ENCODE assay signal across 1 cellular context in genomic region chr1:94463765-94464330, GRCh38.
TF ChIP-seq lines count a peak whose summit lies in the region.

No MANE protein-coding gene starts in this region.

TF ChIP-seq in HepG2, 621 proteins besides CTCF, POLR2A, EP300 and RAD21 (continued from another document and continues in another):
- TF ChIP-seq ZNF407 (CRISPR knock-in tag; IDR thresholded peaks at IDR 0.05; ENCODE audit: not compliant biosample characterization), result no peak
- no peak for TF ChIP-seq ZNF44 (CRISPR knock-in tag; IDR thresholded peaks at IDR 0.05)
- TF ChIP-seq ETV6 (CRISPR knock-in tag; conservative IDR thresholded peaks at IDR 0.05), result no peak
- no peak for TF ChIP-seq ZBTB46 (CRISPR knock-in tag; IDR thresholded peaks at IDR 0.05; ENCODE audit: borderline replicate concordance)
- TF ChIP-seq ZNF614 (CRISPR knock-in tag; IDR thresholded peaks at IDR 0.05; ENCODE audit: borderline replicate concordance), result no peak
- TF ChIP-seq NR2C2 (CRISPR knock-in tag; IDR thresholded peaks at IDR 0.05; ENCODE audit: borderline replicate concordance), result no peak
- TF ChIP-seq HOMEZ (CRISPR knock-in tag; IDR thresholded peaks at IDR 0.05; ENCODE audit: low read depth), result no peak
- TF ChIP-seq ZNF546 (CRISPR knock-in tag; conservative IDR thresholded peaks at IDR 0.05), result no peak
- TF ChIP-seq TBX3 (IDR thresholded peaks at IDR 0.05; ENCODE audit: borderline replicate concordance), result no peak
- no peak for TF ChIP-seq FOXJ3 (CRISPR knock-in tag; IDR thresholded peaks at IDR 0.05; ENCODE audit: borderline replicate concordance)
- TF ChIP-seq STAG1 (CRISPR knock-in tag; IDR thresholded peaks at IDR 0.05), result peak; percentile 90
- TF ChIP-seq ZNF850 (CRISPR knock-in tag; conservative IDR thresholded peaks at IDR 0.05), result no peak
- no peak for TF ChIP-seq ZNF570 (CRISPR knock-in tag; IDR thresholded peaks at IDR 0.05; ENCODE audit: borderline replicate concordance)
- no peak for TF ChIP-seq CBX2 (IDR thresholded peaks at IDR 0.05; ENCODE audit: low read depth, low read length)
- no peak for TF ChIP-seq CBX2 (CRISPR knock-in tag; IDR thresholded peaks at IDR 0.05; ENCODE audit: low read depth)
- TF ChIP-seq PRPF4 (IDR thresholded peaks at IDR 0.05; ENCODE audit: low read depth, low read length, poor library complexity, severe bottlenecking), result no peak
- no peak for TF ChIP-seq ARNT (IDR thresholded peaks at IDR 0.05)
- TF ChIP-seq, protein P1, sequence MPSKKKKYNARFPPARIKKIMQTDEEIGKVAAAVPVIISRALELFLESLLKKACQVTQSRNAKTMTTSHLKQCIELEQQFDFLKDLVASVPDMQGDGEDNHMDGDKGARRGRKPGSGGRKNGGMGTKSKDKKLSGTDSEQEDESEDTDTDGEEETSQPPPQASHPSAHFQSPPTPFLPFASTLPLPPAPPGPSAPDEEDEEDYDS (CRISPR knock-in tag; IDR thresholded peaks at IDR 0.05), result no peak
- no peak for TF ChIP-seq ZFAT (CRISPR knock-in tag; conservative IDR thresholded peaks at IDR 0.05)
- TF ChIP-seq RARG (CRISPR knock-in tag; IDR thresholded peaks at IDR 0.05; ENCODE audit: low read depth), result no peak
- TF ChIP-seq, protein P2, sequence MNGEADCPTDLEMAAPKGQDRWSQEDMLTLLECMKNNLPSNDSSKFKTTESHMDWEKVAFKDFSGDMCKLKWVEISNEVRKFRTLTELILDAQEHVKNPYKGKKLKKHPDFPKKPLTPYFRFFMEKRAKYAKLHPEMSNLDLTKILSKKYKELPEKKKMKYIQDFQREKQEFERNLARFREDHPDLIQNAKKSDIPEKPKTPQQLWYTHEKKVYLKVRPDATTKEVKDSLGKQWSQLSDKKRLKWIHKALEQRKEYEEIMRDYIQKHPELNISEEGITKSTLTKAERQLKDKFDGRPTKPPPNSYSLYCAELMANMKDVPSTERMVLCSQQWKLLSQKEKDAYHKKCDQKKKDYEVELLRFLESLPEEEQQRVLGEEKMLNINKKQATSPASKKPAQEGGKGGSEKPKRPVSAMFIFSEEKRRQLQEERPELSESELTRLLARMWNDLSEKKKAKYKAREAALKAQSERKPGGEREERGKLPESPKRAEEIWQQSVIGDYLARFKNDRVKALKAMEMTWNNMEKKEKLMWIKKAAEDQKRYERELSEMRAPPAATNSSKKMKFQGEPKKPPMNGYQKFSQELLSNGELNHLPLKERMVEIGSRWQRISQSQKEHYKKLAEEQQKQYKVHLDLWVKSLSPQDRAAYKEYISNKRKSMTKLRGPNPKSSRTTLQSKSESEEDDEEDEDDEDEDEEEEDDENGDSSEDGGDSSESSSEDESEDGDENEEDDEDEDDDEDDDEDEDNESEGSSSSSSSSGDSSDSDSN (CRISPR knock-in tag; IDR thresholded peaks at IDR 0.05), result no peak
- TF ChIP-seq GATAD1 (CRISPR knock-in tag; IDR thresholded peaks at IDR 0.05), result no peak
- peak; percentile 36; the same call in 1 of the 2 replicates for TF ChIP-seq ZMYM4 (CRISPR knock-in tag; IDR thresholded peaks at IDR 0.05)
- TF ChIP-seq, protein P3, sequence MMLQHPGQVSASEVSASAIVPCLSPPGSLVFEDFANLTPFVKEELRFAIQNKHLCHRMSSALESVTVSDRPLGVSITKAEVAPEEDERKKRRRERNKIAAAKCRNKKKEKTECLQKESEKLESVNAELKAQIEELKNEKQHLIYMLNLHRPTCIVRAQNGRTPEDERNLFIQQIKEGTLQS (CRISPR knock-in tag; IDR thresholded peaks at IDR 0.05), result no peak
- TF ChIP-seq RBM22 (optimal IDR thresholded peaks at IDR 0.05; ENCODE audit: low read length), result peak; percentile 84
- TF ChIP-seq, protein P4, sequence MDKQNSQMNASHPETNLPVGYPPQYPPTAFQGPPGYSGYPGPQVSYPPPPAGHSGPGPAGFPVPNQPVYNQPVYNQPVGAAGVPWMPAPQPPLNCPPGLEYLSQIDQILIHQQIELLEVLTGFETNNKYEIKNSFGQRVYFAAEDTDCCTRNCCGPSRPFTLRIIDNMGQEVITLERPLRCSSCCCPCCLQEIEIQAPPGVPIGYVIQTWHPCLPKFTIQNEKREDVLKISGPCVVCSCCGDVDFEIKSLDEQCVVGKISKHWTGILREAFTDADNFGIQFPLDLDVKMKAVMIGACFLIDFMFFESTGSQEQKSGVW (CRISPR knock-in tag; IDR thresholded peaks at IDR 0.05; ENCODE audit: borderline replicate concordance), result no peak
- no peak for TF ChIP-seq KLF11 (CRISPR knock-in tag; IDR thresholded peaks at IDR 0.05)
- no peak for TF ChIP-seq XBP1 (CRISPR knock-in tag; IDR thresholded peaks at IDR 0.05)
- no peak for TF ChIP-seq CENPT (CRISPR knock-in tag; IDR thresholded peaks at IDR 0.05; ENCODE audit: low read depth)
- peak; percentile 87; the same call in 1 of the 2 replicates for TF ChIP-seq ZNF484 (CRISPR knock-in tag; IDR thresholded peaks at IDR 0.05; ENCODE audit: borderline replicate concordance, low read depth)
- no peak for TF ChIP-seq MAFK (conservative IDR thresholded peaks at IDR 0.05 in 1 of 2, IDR thresholded peaks at IDR 0.05 in 1 of 2; ENCODE audit: low read length in 2 of 2)
- no peak for TF ChIP-seq NRL (CRISPR knock-in tag; IDR thresholded peaks at IDR 0.05; ENCODE audit: borderline replicate concordance)
- no peak for TF ChIP-seq TOE1 (CRISPR knock-in tag; IDR thresholded peaks at IDR 0.05)
- TF ChIP-seq CSRNP1 (CRISPR knock-in tag; IDR thresholded peaks at IDR 0.05), result no peak
- TF ChIP-seq, protein P5, sequence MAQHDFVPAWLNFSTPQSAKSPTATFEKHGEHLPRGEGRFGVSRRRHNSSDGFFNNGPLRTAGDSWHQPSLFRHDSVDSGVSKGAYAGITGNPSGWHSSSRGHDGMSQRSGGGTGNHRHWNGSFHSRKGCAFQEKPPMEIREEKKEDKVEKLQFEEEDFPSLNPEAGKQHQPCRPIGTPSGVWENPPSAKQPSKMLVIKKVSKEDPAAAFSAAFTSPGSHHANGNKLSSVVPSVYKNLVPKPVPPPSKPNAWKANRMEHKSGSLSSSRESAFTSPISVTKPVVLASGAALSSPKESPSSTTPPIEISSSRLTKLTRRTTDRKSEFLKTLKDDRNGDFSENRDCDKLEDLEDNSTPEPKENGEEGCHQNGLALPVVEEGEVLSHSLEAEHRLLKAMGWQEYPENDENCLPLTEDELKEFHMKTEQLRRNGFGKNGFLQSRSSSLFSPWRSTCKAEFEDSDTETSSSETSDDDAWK (CRISPR knock-in tag; IDR thresholded peaks at IDR 0.05), result no peak
- no peak for TF ChIP-seq NONO (IDR thresholded peaks at IDR 0.05)
- no peak for TF ChIP-seq NONO (CRISPR knock-in tag; conservative IDR thresholded peaks at IDR 0.05)
- TF ChIP-seq ZMYM3 (CRISPR knock-in tag; IDR thresholded peaks at IDR 0.05), result no peak
- no peak for TF ChIP-seq FOXM1 (CRISPR knock-in tag; IDR thresholded peaks at IDR 0.05)
- no peak for TF ChIP-seq ZNF282 (IDR thresholded peaks at IDR 0.05; ENCODE audit: partially characterized antibody)
- TF ChIP-seq THRA (CRISPR knock-in tag; IDR thresholded peaks at IDR 0.05; ENCODE audit: borderline replicate concordance), result 0 out of 2 replicates have a peak, but pooled peaks have one; percentile 29
- no peak for TF ChIP-seq NR2F2 (IDR thresholded peaks at IDR 0.05; ENCODE audit: borderline replicate concordance, low read depth)
- no peak for TF ChIP-seq NFE2 (CRISPR knock-in tag; IDR thresholded peaks at IDR 0.05)
- no peak for TF ChIP-seq SMAD1 (CRISPR knock-in tag; IDR thresholded peaks at IDR 0.05; ENCODE audit: borderline replicate concordance, low read depth)
- peak; percentile 89 for TF ChIP-seq SMC3 (IDR thresholded peaks at IDR 0.05; ENCODE audit: low read length)
- TF ChIP-seq ZC3H4 (CRISPR knock-in tag; IDR thresholded peaks at IDR 0.05; ENCODE audit: borderline replicate concordance), result no peak
